ENCODE assay signal across 20 cellular contexts in the genomic region with DNA sequence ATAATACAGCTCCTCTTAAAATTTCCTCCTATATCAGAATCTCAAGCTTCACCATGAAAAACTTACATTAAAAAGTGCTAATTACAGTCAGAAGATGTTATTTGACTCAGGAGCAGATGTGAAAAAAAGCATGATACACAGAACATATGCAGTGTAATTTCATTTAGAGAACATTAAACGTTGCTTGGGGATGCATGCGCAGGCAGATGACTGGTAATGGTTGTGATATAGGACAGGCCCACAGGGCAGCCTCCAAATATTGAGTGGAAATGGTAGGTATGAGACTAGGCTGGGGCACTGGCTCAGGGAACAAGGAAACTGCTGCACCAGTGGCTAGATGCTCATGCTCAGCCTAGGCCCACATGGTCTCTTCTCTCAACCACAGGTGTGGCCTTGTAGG.
DNase-seq lines count a peak whose midpoint lies in the region; ATAC-seq lines count a peak whose summit lies in the region.
"Had no signal": no experiment of that assay in that cellular context is flagged by ENCODE, and none has a peak within 500 bp of the region (broad histone marks: within the 10 kb centered on the region; RNA-seq: fewer than 3 reads in every experiment).

No MANE protein-coding gene starts in this region.

- H3K4me3 Mint-ChIP-seq in activated CD4-positive, alpha-beta T cell treated with anti-CD3 and anti-CD28 coated beads for 36 hours, result no peak overlapping the region
- H3K4me3 Mint-ChIP-seq in stimulated activated naive CD8-positive, alpha-beta T cell treated with anti-CD3 and anti-CD28 coated beads, Interleukin-15, amount 100 ng/mL, for 72 hours, result no peak overlapping the region
- no peak overlapping the region for H3K4me3 Mint-ChIP-seq in effector memory CD8-positive, alpha-beta T cell

- no peak for ATAC-seq in activated CD4-positive, alpha-beta T cell treated with anti-CD3 and anti-CD28 coated beads for 36 hours
- ATAC-seq in stimulated activated naive CD8-positive, alpha-beta T cell treated with anti-CD3 and anti-CD28 coated beads, Interleukin-15, amount 100 ng/mL, for 72 hours, result peak; percentile 33
- no peak for ATAC-seq in stimulated activated naive CD8-positive, alpha-beta T cell treated with anti-CD3 and anti-CD28 coated beads, Interleukin-15, Interleukin-2, amounts not matched to agents 100 U/mL and 50 U/mL, for 24 hours
- no peak for ATAC-seq in effector memory CD8-positive, alpha-beta T cell (replicated peaks)

- peaks cover 69% of the 10 kb centered on the region for H3K36me3 Mint-ChIP-seq in activated CD4-positive, alpha-beta T cell treated with anti-CD3 and anti-CD28 coated beads for 36 hours (ENCODE audit: low read depth)
- H3K36me3 Mint-ChIP-seq in effector memory CD8-positive, alpha-beta T cell (ENCODE audit: insufficient read depth), result peaks cover 53% of the 10 kb centered on the region

- no peak for DNase-seq in activated CD4-positive, alpha-beta T cell treated with anti-CD3 and anti-CD28 coated beads for 36 hours
- no peak for DNase-seq in activated CD4-positive, alpha-beta T cell treated with anti-CD3 and anti-CD28 coated beads for 4 hours
- no peak for DNase-seq in stimulated activated naive CD8-positive, alpha-beta T cell treated with anti-CD3 and anti-CD28 coated beads, Interleukin-15, amount 100 ng/mL, for 72 hours
- no peak for DNase-seq in stimulated activated naive CD8-positive, alpha-beta T cell treated with anti-CD3 and anti-CD28 coated beads, Interleukin-15, Interleukin-2, amounts not matched to agents 100 U/mL and 50 U/mL, for 24 hours
- no peak for DNase-seq in effector memory CD8-positive, alpha-beta T cell
- DNase-seq in NK-92 treated with Interleukin-12 subunit alpha and Interleukin-12 subunit beta, amount 100 ng/mL, for 24 hours (lab: John Stamatoyannopoulos, UW), result no peak
- DNase-seq in NCI-H2081 treated with DMSO at 0.1 percent for 48 hours (lab: John Stamatoyannopoulos, UW), result no peak
- no peak for DNase-seq in Ammon's horn (ENCODE audit: low spot score)
- DNase-seq: DMS53, GDM1, GOT3, HCEC 1CT, KG1, NCI-H1092 treated with DMSO at 0.1 percent for 48 hours, NCI-H1436 treated with DMSO at 0.1 percent for 48 hours, NCI-H2029, NCI-H226, NCI-H510A treated with DMSO at 0.1 percent for 48 hours, NCI-H748 treated with DMSO at 0.1 percent for 48 hours, SIG-M5 had no signal

- H3K27me3 Mint-ChIP-seq in activated CD4-positive, alpha-beta T cell treated with anti-CD3 and anti-CD28 coated beads for 36 hours, result no peaks in the 10 kb centered on the region
- no peaks in the 10 kb centered on the region for H3K27me3 Mint-ChIP-seq in stimulated activated naive CD8-positive, alpha-beta T cell treated with anti-CD3 and anti-CD28 coated beads, Interleukin-15, amount 100 ng/mL, for 72 hours
- no peaks in the 10 kb centered on the region for H3K27me3 Mint-ChIP-seq in effector memory CD8-positive, alpha-beta T cell

- no peaks in the 10 kb centered on the region for H3K4me1 Mint-ChIP-seq in activated CD4-positive, alpha-beta T cell treated with anti-CD3 and anti-CD28 coated beads for 36 hours
- H3K4me1 Mint-ChIP-seq in stimulated activated naive CD8-positive, alpha-beta T cell treated with anti-CD3 and anti-CD28 coated beads, Interleukin-15, amount 100 ng/mL, for 72 hours, result no peaks in the 10 kb centered on the region
- peaks cover 0 to 3% of the 10 kb centered on the region in 2 donors for H3K4me1 Mint-ChIP-seq in effector memory CD8-positive, alpha-beta T cell (ENCODE audit: low read depth in 2 of 2)

- peaks cover 4% of the 10 kb centered on the region for H3K9me3 Mint-ChIP-seq in activated CD4-positive, alpha-beta T cell treated with anti-CD3 and anti-CD28 coated beads for 36 hours (ENCODE audit: low read depth)
- peaks cover 0 to 6% of the 10 kb centered on the region in 2 donors for H3K9me3 Mint-ChIP-seq in stimulated activated naive CD8-positive, alpha-beta T cell treated with anti-CD3 and anti-CD28 coated beads, Interleukin-15, amount 100 ng/mL, for 72 hours
- no peaks in the 10 kb centered on the region for H3K9me3 Mint-ChIP-seq in effector memory CD8-positive, alpha-beta T cell

- intact Hi-C loops in activated CD4-positive, alpha-beta T cell treated with anti-CD3 and anti-CD28 coated beads for 36 hours (cut with DNase I, micrococcal nuclease), result no loop called here

- CTCF ChIA-PET in activated CD4-positive, alpha-beta T cell treated with anti-CD3 and anti-CD28 coated beads for 36 hours (lab: Charles Lee), result no interaction called here

- peak overlapping the region; percentile 42 for H3K27ac Mint-ChIP-seq in activated CD4-positive, alpha-beta T cell treated with anti-CD3 and anti-CD28 coated beads for 36 hours
- H3K27ac Mint-ChIP-seq in stimulated activated naive CD8-positive, alpha-beta T cell treated with anti-CD3 and anti-CD28 coated beads, Interleukin-15, amount 100 ng/mL, for 72 hours, result peak overlapping the region in 1 of 2 donors; percentile 79
- peak overlapping the region; percentile 3 to 8 for H3K27ac Mint-ChIP-seq in effector memory CD8-positive, alpha-beta T cell

- POLR2A ChIA-PET in activated CD4-positive, alpha-beta T cell treated with anti-CD3 and anti-CD28 coated beads for 36 hours (lab: Charles Lee), result no interaction called here
